21 cellular contexts compared by ENCODE assay signal in genomic region chr20:2219481-2220006, GRCh38.
"Had no signal": no experiment of that assay in that cellular context is flagged by ENCODE, and none has a peak within 500 bp of the region (broad histone marks: within the 10 kb centered on the region; RNA-seq: fewer than 3 reads in every experiment).

No MANE protein-coding gene starts in this region.

- H3K4me3 ChIP-seq: left ventricle myocardium inferior, lower lobe of right lung, psoas muscle, spleen, testis, tibial nerve, upper lobe of right lung, vagina had no signal

- H3K4me1 Mint-ChIP-seq: immature natural killer cell had no signal

- H3K9me3 ChIP-seq: lower lobe of right lung, neutrophil, testis, upper lobe of right lung, vagina had no signal

- H3K27ac ChIP-seq: foreskin keratinocyte, left ventricle myocardium inferior, lower lobe of right lung, psoas muscle, testis, upper lobe of right lung, vagina had no signal

- H3K4me1 ChIP-seq: foreskin keratinocyte, left ventricle myocardium inferior, psoas muscle, testis, tibial nerve, upper lobe of right lung, vagina had no signal

- H3K36me3 ChIP-seq: left ventricle myocardium inferior, lower lobe of right lung, neutrophil, spleen, tibial nerve, upper lobe of right lung, vagina had no signal

- DNase-seq: dermis blood vessel endothelial cell; foreskin keratinocyte; immature natural killer cell; left ventricle myocardium inferior; lower lobe of right lung; mesendoderm; naive thymus-derived CD4-positive, alpha-beta T cell; psoas muscle; retina; spleen; stimulated activated CD4-positive, alpha-beta T cell treated with anti-CD3 and anti-CD28 coated beads, Interleukin-15, amount 100 ng/mL, for 24 hours; stimulated activated CD4-positive, alpha-beta T cell treated with anti-CD3 and anti-CD28 coated beads, Interleukin-1b, Interleukin-23, amount 100 ng/mL, for 48 hours; stimulated activated CD4-positive, alpha-beta T cell treated with anti-CD3 and anti-CD28 coated beads, Interleukin-4, amount 100 ng/mL, for 24 hours; stimulated activated naive B cell treated with anti-CD40 and anti-IgM and Interleukin-4, amounts not matched to agents 10 μg/mL and 1 μg/mL and 100 μg/mL, for 72 hours; stimulated activated naive CD8-positive, alpha-beta T cell treated with anti-CD3 and anti-CD28 coated beads, Interleukin-15, amount 100 ng/mL, for 72 hours; testis; upper lobe of right lung had no signal

- H3K4me3 Mint-ChIP-seq: immature natural killer cell; naive thymus-derived CD4-positive, alpha-beta T cell; stimulated activated naive B cell treated with anti-CD40 and anti-IgM and Interleukin-4, amounts not matched to agents 10 μg/mL and 1 μg/mL and 100 μg/mL, for 72 hours; stimulated activated naive CD8-positive, alpha-beta T cell treated with anti-CD3 and anti-CD28 coated beads, Interleukin-15, amount 100 ng/mL, for 72 hours had no signal

- H3K27me3 Mint-ChIP-seq: stimulated activated naive CD8-positive, alpha-beta T cell treated with anti-CD3 and anti-CD28 coated beads, Interleukin-15, amount 100 ng/mL, for 72 hours had no signal

- ATAC-seq: foreskin keratinocyte; lower lobe of right lung; naive thymus-derived CD4-positive, alpha-beta T cell; psoas muscle; sciatic nerve; stimulated activated naive B cell treated with anti-CD40 and anti-IgM and Interleukin-4, amounts not matched to agents 10 μg/mL and 1 μg/mL and 100 μg/mL, for 72 hours; stimulated activated naive CD8-positive, alpha-beta T cell treated with anti-CD3 and anti-CD28 coated beads, Interleukin-15, amount 100 ng/mL, for 72 hours; upper lobe of right lung had no signal

- H3K27ac Mint-ChIP-seq: immature natural killer cell; naive thymus-derived CD4-positive, alpha-beta T cell; stimulated activated naive CD8-positive, alpha-beta T cell treated with anti-CD3 and anti-CD28 coated beads, Interleukin-15, amount 100 ng/mL, for 72 hours had no signal

- H3K9me3 Mint-ChIP-seq: immature natural killer cell had no signal
